In genomic region chr17:27357236-27357635, GRCh38 we compare ENCODE assay signal across 24 cellular contexts.
DNase-seq lines count a peak whose midpoint lies in the region; ATAC-seq, FAIRE-seq and TF ChIP-seq lines count a peak whose summit lies in the region.
"Had no signal": no experiment of that assay in that cellular context is flagged by ENCODE, and none has a peak within 500 bp of the region (broad histone marks: within the 10 kb centered on the region; RNA-seq: fewer than 3 reads in every experiment).

No MANE protein-coding gene starts in this region.

- H3K4me3 Mint-ChIP-seq in H9: no peak overlapping the region
- H3K4me3 Mint-ChIP-seq: B cell; CD8-positive, alpha-beta T cell had no signal

- H4K20me1 ChIP-seq in K562 (replicated peaks; ENCODE audit: control insufficient read depth, insufficient read depth, low read length) (no peaks in the 10 kb centered on the region), H9 (ENCODE audit: control insufficient read depth, insufficient read depth, insufficient read length) (no peaks in the 10 kb centered on the region)
- H4K20me1 ChIP-seq: BLaER1 had no signal

- no peak for TF ChIP-seq CTCF in K562 (IDR thresholded peaks at IDR 0.05 in 2 of 3, conservative IDR thresholded peaks at IDR 0.05 in 1 of 3; ENCODE audit: insufficient read depth in 2 of 3, low read depth in 1 of 3, low read length in 3 of 3)
- TF ChIP-seq CTCF in H9 (conservative IDR thresholded peaks at IDR 0.05): no peak
- no peak for TF ChIP-seq CTCF in D721Med (IDR thresholded peaks at IDR 0.05; ENCODE audit: insufficient read depth, missing control alignments)

- peak overlapping the region; percentile 49 for H3K14ac ChIP-seq in trophoblast cell (ENCODE audit: low read length)
- no peak overlapping the region for H3K14ac ChIP-seq in H9 (ENCODE audit: insufficient read depth, low read length)

- H3T11ph ChIP-seq in H9 (ENCODE audit: low read length): no peak overlapping the region

- FAIRE-seq in K562 (lab: Jason Lieb, UNC): no peak
- no peak for FAIRE-seq in D721Med (lab: Jason Lieb, UNC)
- FAIRE-seq: GM12892, GM19239, H1 had no signal

- H4K8ac ChIP-seq in trophoblast cell (ENCODE audit: low read depth, low read length): no peak overlapping the region
- H4K8ac ChIP-seq in H9 (replicated peaks; ENCODE audit: insufficient read length, low read depth, low read length): no peak overlapping the region

- no peak overlapping the region for H3K4me3 ChIP-seq in SK-N-MC
- no peak overlapping the region for H3K4me3 ChIP-seq in K562
- no peak overlapping the region for H3K4me3 ChIP-seq in trophoblast cell (ENCODE audit: low read depth, low read length)
- H3K4me3 ChIP-seq: BLaER1, GM23248 had no signal

- no peaks in the 10 kb centered on the region; a peak in 2 of 5 replicates for H3K9me3 Mint-ChIP-seq in H9
- H3K9me3 Mint-ChIP-seq: CD4-positive, CD25-positive, alpha-beta regulatory T cell; CD8-positive, alpha-beta T cell had no signal

- peaks cover 42% of the 10 kb centered on the region in 2 experiments for H3K4me1 ChIP-seq in K562 (replicated peaks in 1 of 2; ENCODE audit: control insufficient read depth in 2 of 2, insufficient read depth in 2 of 2, low read length in 2 of 2)
- peaks cover 6 to 16% of the 10 kb centered on the region in 2 experiments for H3K4me1 ChIP-seq in trophoblast cell (ENCODE audit: control insufficient read depth in 1 of 2, insufficient read depth in 2 of 2, low read length in 2 of 2)
- H3K4me1 ChIP-seq in H9 (ENCODE audit: insufficient read depth, low read length): no peaks in the 10 kb centered on the region

- H3K4me2 ChIP-seq in K562 (ENCODE audit: insufficient read depth, low read length) (no peak overlapping the region), trophoblast cell (ENCODE audit: low read length) (no peak overlapping the region), H9 (ENCODE audit: insufficient read depth, insufficient read length, low read length) (no peak overlapping the region)
- H3K4me2 ChIP-seq: BLaER1 had no signal

- WGBS in K562 (ENCODE audit: insufficient coverage, low coverage, missing lambda C conversion rate): 84% methylated on average over 5 of the region's 5 CpGs
- WGBS in trophoblast cell (ENCODE audit: extremely low coverage, insufficient coverage, insufficient read length): no CpG with 5 or more reads among the region's 5 CpGs
- no CpG with 5 or more reads among the region's 5 CpGs for WGBS in H9 (ENCODE audit: extremely low coverage, insufficient read length, low lambda C conversion rate)

- H3K23me2 ChIP-seq in H9 (ENCODE audit: insufficient read length, low read depth, low read length, poor library complexity, severe bottlenecking): peaks cover 8% of the 10 kb centered on the region

- H3K27ac ChIP-seq in SK-N-MC (0 out of 2 replicates have a peak overlapping the region, but pooled peaks have one; percentile 5), K562 (ENCODE audit: extremely low read depth, low read depth, low read length) (no peak overlapping the region), trophoblast cell (ENCODE audit: low read depth, low read length) (no peak overlapping the region), H9 (ENCODE audit: insufficient read length, low read depth, low read length) (no peak overlapping the region)
- H3K27ac ChIP-seq: BLaER1, C4-2B, GM23248 had no signal

- DNase-seq in SK-N-MC (ENCODE audit: low read depth, low spot score): no peak
- no peak for DNase-seq in K562 (ENCODE audit: extremely low read depth in 1 of 4, low spot score in 3 of 4)
- peak; percentile 57 for DNase-seq in mesenteric fat pad (ENCODE audit: low spot score)
- DNase-seq in trophoblast cell: no peak
- no peak for DNase-seq in H9
- no peak for DNase-seq in D721Med (ENCODE audit: insufficient read length, low spot score)
- no peak for DNase-seq in Ammon's horn (ENCODE audit: low spot score)
- DNase-seq: Caco-2; CD4-positive, CD25-positive, alpha-beta regulatory T cell; CD8-positive, alpha-beta T cell; DMS 273 treated with DMSO at 0.1 percent for 48 hours; DMS79; EL; GDM1; H7 had no signal

- CTCF ChIA-PET in K562 (lab: Yijun Ruan, JAX; ENCODE audit: low intra/inter-chr PET ratio): no interaction called here

- no peaks in the 10 kb centered on the region for H3K9me1 ChIP-seq in K562 (ENCODE audit: control insufficient read depth, insufficient read depth, low read length)

- H3K9ac ChIP-seq in SK-N-MC (ENCODE audit: insufficient read length): no peak overlapping the region
- H3K9ac ChIP-seq in K562 (ENCODE audit: insufficient read depth in 1 of 2, low read depth in 2 of 2, low read length in 2 of 2): peak overlapping the region in 1 of 2 experiments; percentile 69; a peak in 1 of 4 replicates
- no peak overlapping the region for H3K9ac ChIP-seq in trophoblast cell (ENCODE audit: low read length)
- no peak overlapping the region for H3K9ac ChIP-seq in H9 (ENCODE audit: extremely low read depth, insufficient read length, low read length)
- H3K9ac ChIP-seq: BLaER1, GM23248 had no signal

- H3K36me3 Mint-ChIP-seq in H9 (ENCODE audit: insufficient read depth in 1 of 3, low read depth in 3 of 3): no peaks in the 10 kb centered on the region
- H3K36me3 Mint-ChIP-seq: CD4-positive, CD25-positive, alpha-beta regulatory T cell; CD8-positive, alpha-beta T cell had no signal

- H3K4ac ChIP-seq in trophoblast cell (ENCODE audit: low read depth, low read length): no peak overlapping the region
- no peak overlapping the region for H3K4ac ChIP-seq in H9 (ENCODE audit: low read depth, low read length)

- H4K91ac ChIP-seq in trophoblast cell (ENCODE audit: low read depth, low read length) (peak overlapping the region; percentile 74), H9 (ENCODE audit: insufficient read length, low read depth, low read length) (no peak overlapping the region)

- H2AK5ac ChIP-seq in trophoblast cell (ENCODE audit: low read length) (peak overlapping the region; percentile 78), H9 (ENCODE audit: insufficient read length, low read length) (no peak overlapping the region)

- H2BK120ac ChIP-seq in trophoblast cell (ENCODE audit: insufficient read depth, low read length, poor library complexity): peak overlapping the region; percentile 40
- no peak overlapping the region for H2BK120ac ChIP-seq in H9 (ENCODE audit: low read depth, low read length, poor library complexity, severe bottlenecking)

- H3K27me3 Mint-ChIP-seq in H9 (ENCODE audit: low read depth): peaks cover 6% of the 10 kb centered on the region
- H3K27me3 Mint-ChIP-seq: B cell had no signal

- H3K27me3 ChIP-seq in K562 (ENCODE audit: control insufficient read depth in 2 of 2, insufficient read depth in 2 of 2, low read length in 2 of 2): no peaks in the 10 kb centered on the region
- H3K27me3 ChIP-seq in trophoblast cell (ENCODE audit: insufficient read depth, low read length): no peaks in the 10 kb centered on the region
- H3K27me3 ChIP-seq in H9 (ENCODE audit: insufficient read depth, low read length): no peaks in the 10 kb centered on the region
- H3K27me3 ChIP-seq: BLaER1 had no signal

- H3K79me2 ChIP-seq in K562 (ENCODE audit: control insufficient read depth, insufficient read depth, low read length) (peaks cover 17% of the 10 kb centered on the region), trophoblast cell (ENCODE audit: control insufficient read depth, insufficient read depth, low read length, poor library complexity) (peaks cover 6% of the 10 kb centered on the region), H9 (ENCODE audit: insufficient read depth, low read length) (no peaks in the 10 kb centered on the region)

- no peak for TF ChIP-seq EP300 in K562 (IDR thresholded peaks at IDR 0.05; ENCODE audit: low read length)

- H3K36me3 ChIP-seq in SK-N-MC (ENCODE audit: insufficient read depth, low read length): no peaks in the 10 kb centered on the region
- H3K36me3 ChIP-seq in K562 (ENCODE audit: control insufficient read depth, insufficient read depth, low read length): peaks cover 3% of the 10 kb centered on the region
- no peaks in the 10 kb centered on the region for H3K36me3 ChIP-seq in trophoblast cell (ENCODE audit: control insufficient read depth in 1 of 2, insufficient read depth in 2 of 2, low read length in 2 of 2)
- H3K36me3 ChIP-seq: BLaER1 had no signal

- H3K27ac Mint-ChIP-seq in H9: no peak overlapping the region
- H3K27ac Mint-ChIP-seq: B cell; CD4-positive, CD25-positive, alpha-beta regulatory T cell; CD8-positive, alpha-beta T cell had no signal

- intact Hi-C loops in K562 (cut with micrococcal nuclease): loop anchor here (10.0 kb wide), 1 partner anchor 188 kb away; no protein-coding TSS in a partner anchor

- H3K56ac ChIP-seq in H9 (ENCODE audit: insufficient read length, low read depth, low read length): no peak overlapping the region

- H3K79me1 ChIP-seq in trophoblast cell (ENCODE audit: low read length) (peaks cover 28% of the 10 kb centered on the region), H9 (ENCODE audit: insufficient read depth, low read depth, low read length, poor library complexity, severe bottlenecking) (no peaks in the 10 kb centered on the region)

- peak overlapping the region; percentile 32 for H4K12ac ChIP-seq in trophoblast cell (ENCODE audit: low read depth, low read length)

- H2AFZ ChIP-seq in K562 (ENCODE audit: low read depth, low read length) (peak overlapping the region; percentile 12; the same call in 1 of the 2 replicates), trophoblast cell (ENCODE audit: insufficient read depth, low read length, poor library complexity) (no peak overlapping the region), H9 (ENCODE audit: low read length) (no peak overlapping the region)
- H2AFZ ChIP-seq: GM23248 had no signal

- no peak for TF ChIP-seq RAD21 in K562 (CRISPR knock-in tag; conservative IDR thresholded peaks at IDR 0.05 in 1 of 2, IDR thresholded peaks at IDR 0.05 in 1 of 2)

- H3K23ac ChIP-seq in trophoblast cell (ENCODE audit: low read length) (no peak overlapping the region), H9 (ENCODE audit: insufficient read length, low read depth, low read length) (no peak overlapping the region)

- in situ Hi-C loops in K562 (cut with MboI): no loop called here

- no peak overlapping the region for H2BK15ac ChIP-seq in H9 (ENCODE audit: low read depth, low read length)

- H2BK20ac ChIP-seq in H9 (ENCODE audit: low read depth, low read length, poor library complexity, severe bottlenecking): no peak overlapping the region

- no peak overlapping the region for H4K5ac ChIP-seq in H9 (ENCODE audit: insufficient read length, low read depth, low read length)

- BruUV-seq in K562 (replicated peaks; lab: Mats Ljungman, UMichigan): no TSS peak

- peak overlapping the region; percentile 25 for H3K18ac ChIP-seq in trophoblast cell (ENCODE audit: low read length)
- no peak overlapping the region for H3K18ac ChIP-seq in H9 (ENCODE audit: insufficient read length, low read depth, low read length)

- H3K9me3 ChIP-seq in SK-N-MC (ENCODE audit: low read depth, low read length) (0 out of 2 replicates have a peak, but pooled peaks cover 3% of the 10 kb centered on the region), K562 (replicated peaks; ENCODE audit: control insufficient read depth, insufficient read depth, low read depth, low read length) (no peaks in the 10 kb centered on the region), trophoblast cell (ENCODE audit: insufficient read depth, low read depth, low read length) (peaks cover 1% of the 10 kb centered on the region), H9 (ENCODE audit: control insufficient read depth, low read depth, low read length) (no peaks in the 10 kb centered on the region)
- H3K9me3 ChIP-seq: BLaER1, Caco-2 had no signal

- H2BK5ac ChIP-seq in trophoblast cell (ENCODE audit: low read depth, low read length, poor library complexity): no peak overlapping the region
- no peak overlapping the region for H2BK5ac ChIP-seq in H9 (ENCODE audit: insufficient read length, low read length)

- H3K4me1 Mint-ChIP-seq in H9: peaks cover 14 to 15% of the 10 kb centered on the region in 2 experiments

- no peak for ATAC-seq in K562
- ATAC-seq in HG03354 (IDR thresholded peaks at IDR 0.05; ENCODE audit: poor library complexity, severe bottlenecking, unreplicated experiment): no peak
- ATAC-seq: CD8-positive, alpha-beta T cell; HCT116 had no signal

- H2BK12ac ChIP-seq in trophoblast cell (ENCODE audit: low read length) (peak overlapping the region; percentile 87), H9 (ENCODE audit: insufficient read length, low read depth, low read length) (no peak overlapping the region)

- TF ChIP-seq POLR2A in K562 (conservative IDR thresholded peaks at IDR 0.05): no peak

- POLR2A ChIA-PET in K562 (lab: Yijun Ruan, JAX): interaction anchor here (1.7 kb wide), 1 partner anchor 11 kb away, joined by 4 read pairs; no protein-coding TSS in a partner anchor
